8 cellular contexts compared by ENCODE assay signal in the genomic region with DNA sequence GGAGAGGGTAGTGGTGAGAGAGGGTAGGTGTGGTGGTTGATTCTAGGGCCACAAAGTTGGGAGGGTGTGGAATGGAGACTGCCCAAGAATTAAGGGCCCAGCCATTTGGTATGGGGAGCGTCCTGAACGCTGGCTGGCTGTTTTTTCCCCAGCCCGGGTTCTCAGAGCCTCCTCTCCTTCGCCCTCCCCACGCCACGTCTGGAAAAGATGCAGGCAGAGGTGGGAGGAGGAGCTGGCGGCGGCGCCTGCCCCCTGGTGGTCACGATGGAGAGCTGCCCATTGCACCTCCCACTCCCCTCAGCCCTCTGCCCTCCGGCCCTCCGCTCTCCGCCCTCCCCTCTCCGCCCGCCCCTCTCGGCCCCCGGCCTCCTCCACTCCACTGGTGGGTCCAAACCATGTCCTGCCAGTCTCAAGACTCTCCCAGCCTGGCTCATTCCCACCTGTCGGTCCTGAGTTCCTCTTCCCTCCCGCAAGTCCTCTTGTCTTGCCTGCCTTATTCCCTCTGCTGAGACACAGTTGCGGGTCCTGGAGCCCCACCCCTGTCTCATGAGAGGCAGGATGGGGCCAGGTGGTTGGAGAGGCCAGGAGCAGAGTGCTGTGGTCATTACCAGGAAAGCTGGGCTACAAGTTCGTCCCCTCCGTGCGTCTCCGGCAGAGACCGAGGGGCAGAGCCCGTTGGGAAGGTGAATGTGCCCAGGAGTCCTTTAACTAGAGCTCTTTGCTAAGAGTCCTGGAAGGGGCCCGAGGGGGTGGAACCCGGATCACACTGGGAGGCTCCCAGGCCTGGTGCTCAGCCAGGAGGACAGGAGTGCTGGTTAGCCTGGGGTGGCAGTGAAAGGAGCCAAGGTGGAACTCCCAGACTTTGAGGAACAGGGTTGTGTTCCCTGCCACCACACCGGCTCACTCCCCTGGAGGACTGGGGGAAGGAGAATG. TPM values are rescaled to one million over a fixed set of nuclear protein-coding genes. Genes with fewer than 3 reads are reported as not detected.
DNase-seq lines count a peak whose midpoint lies in the region; ATAC-seq and TF ChIP-seq lines count a peak whose summit lies in the region.

No MANE protein-coding gene starts in this region.

- H3K4me3 Mint-ChIP-seq in CD4-positive, CD25-positive, alpha-beta regulatory T cell, result no peak overlapping the region

- no peaks in the 10 kb centered on the region for H3K36me3 Mint-ChIP-seq in CD4-positive, CD25-positive, alpha-beta regulatory T cell

- H3K9me3 ChIP-seq in CD4-positive, CD25-positive, alpha-beta regulatory T cell (ENCODE audit: control insufficient read depth in 2 of 2, low read length in 2 of 2), result no peaks in the 10 kb centered on the region
- no peaks in the 10 kb centered on the region for H3K9me3 ChIP-seq in duodenal mucosa (ENCODE audit: control insufficient read depth in 1 of 2, low read length in 2 of 2)

- intact Hi-C loops in lower leg skin (cut with DNase I; ENCODE audit: low total_unique reads), result loop anchor here (5.0 kb wide), 1 partner anchor 262 kb away; no protein-coding TSS in a partner anchor

- H3K27me3 Mint-ChIP-seq in CD4-positive, CD25-positive, alpha-beta regulatory T cell, result peaks cover 14% of the 10 kb centered on the region

- peak; percentile 53 to 68 for ATAC-seq in CD4-positive, CD25-positive, alpha-beta regulatory T cell (ENCODE audit: low read depth in 2 of 2)
- ATAC-seq in HG02759 (IDR thresholded peaks at IDR 0.05; ENCODE audit: unreplicated experiment), result peak; percentile 71
- no peak for ATAC-seq in GM21381 (IDR thresholded peaks at IDR 0.05; ENCODE audit: unreplicated experiment)

- no peaks in the 10 kb centered on the region for H3K27me3 ChIP-seq in CD4-positive, CD25-positive, alpha-beta regulatory T cell (ENCODE audit: control insufficient read depth, insufficient read depth, low read length)
- H3K27me3 ChIP-seq in duodenal mucosa (ENCODE audit: control insufficient read depth in 1 of 2, insufficient read depth in 2 of 2, low read length in 2 of 2), result no peaks in the 10 kb centered on the region

- H3K27ac ChIP-seq in CD4-positive, CD25-positive, alpha-beta regulatory T cell (ENCODE audit: insufficient read depth, low read length, poor library complexity, severe bottlenecking), result no peak overlapping the region
- peak overlapping the region; percentile 22 for H3K27ac ChIP-seq in duodenal mucosa (ENCODE audit: low read depth, low read length)

- H3K36me3 ChIP-seq in CD4-positive, CD25-positive, alpha-beta regulatory T cell (ENCODE audit: control insufficient read depth, insufficient read depth, low read length), result no peaks in the 10 kb centered on the region
- H3K36me3 ChIP-seq in duodenal mucosa (ENCODE audit: control insufficient read depth in 1 of 2, insufficient read depth in 2 of 2, low read length in 2 of 2), result peaks cover 8 to 24% of the 10 kb centered on the region in 2 donors

- H3K27ac Mint-ChIP-seq in CD4-positive, CD25-positive, alpha-beta regulatory T cell, result no peak overlapping the region

- no peaks in the 10 kb centered on the region for H3K9me3 Mint-ChIP-seq in CD4-positive, CD25-positive, alpha-beta regulatory T cell

- DNase-seq in CD4-positive, CD25-positive, alpha-beta regulatory T cell, result peak; percentile 34 to 59 (median 42)
- DNase-seq in NCI-H510A treated with DMSO at 0.1 percent for 48 hours (lab: John Stamatoyannopoulos, UW), result peak; percentile 75
- DNase-seq in activated CD4-positive, alpha-beta T cell treated with anti-CD3 and anti-CD28 coated beads, Interleukin-2, amount 50 U/mL, for 48 hours, result peak; percentile 61 to 70
- peak; percentile 65 to 94 for DNase-seq in lower leg skin (ENCODE audit: low spot score in 2 of 2)
- peak; percentile 42 to 53 for DNase-seq in stimulated activated CD4-positive, alpha-beta T cell treated with anti-CD3 and anti-CD28 coated beads, Interleukin-4, amount 100 ng/mL, for 48 hours (ENCODE audit: low read depth in 2 of 2)

- 17 to 18% methylated on average over 29 of the region's 29 CpGs for WGBS in lower leg skin, 2 donors

- peak overlapping the region; percentile 44 to 59 for H3K9ac ChIP-seq in duodenal mucosa (ENCODE audit: low read depth in 1 of 2, low read length in 2 of 2)

- H3K4me1 Mint-ChIP-seq in CD4-positive, CD25-positive, alpha-beta regulatory T cell, result peaks cover 0 to 8% (median 4%) of the 10 kb centered on the region in 4 donors

- H3K4me1 ChIP-seq in CD4-positive, CD25-positive, alpha-beta regulatory T cell (ENCODE audit: control insufficient read depth, insufficient read depth, low read length, poor library complexity, severe bottlenecking), result no peaks in the 10 kb centered on the region
- H3K4me1 ChIP-seq in duodenal mucosa (ENCODE audit: control insufficient read depth in 1 of 2, insufficient read depth in 2 of 2, low read length in 2 of 2), result peaks cover 3 to 10% of the 10 kb centered on the region in 2 donors

- H3K4me3 ChIP-seq in CD4-positive, CD25-positive, alpha-beta regulatory T cell (ENCODE audit: low read depth, low read length), result no peak overlapping the region
- H3K4me3 ChIP-seq in duodenal mucosa (ENCODE audit: low read depth in 1 of 2, low read length in 2 of 2) (peak overlapping the region; percentile 59 to 62), lower leg skin (ENCODE audit: low read depth, poor library complexity, severe bottlenecking) (no peak overlapping the region)

- peak in 1 of 3 donors; percentile 87 for TF ChIP-seq CTCF in lower leg skin (IDR thresholded peaks at IDR 0.05)

- TF ChIP-seq POLR2A in lower leg skin (IDR thresholded peaks at IDR 0.05), result no peak

RNA-seq across cellular contexts. Expression of gene ETNK2, which starts 22.6 kb away (rescaled TPM):
- 3.0 TPM for total RNA-seq in CD4-positive, CD25-positive, alpha-beta regulatory T cell
- 1 to 10 TPM in 2 of 4 donors, under 1 TPM in 2; 0.55 to 1.7 (median 1.1) TPM for polyA plus RNA-seq in CD4-positive, CD25-positive, alpha-beta regulatory T cell
- total RNA-seq in lower leg skin, result 10 to 100 TPM; 21.5 to 53.8 (median 42.6) TPM

RNA-seq across cellular contexts. Expression of gene REN, which starts 36.9 kb away (rescaled TPM):
- total RNA-seq in CD4-positive, CD25-positive, alpha-beta regulatory T cell, result not detected
- polyA plus RNA-seq in CD4-positive, CD25-positive, alpha-beta regulatory T cell, result not detected
- total RNA-seq in lower leg skin, result under 1 TPM in 2 of 4 donors, not detected in 2; 0.17 to 0.26 TPM

RNA-seq across cellular contexts. Expression of gene SOX13, which starts 56.3 kb away (rescaled TPM):
- total RNA-seq in CD4-positive, CD25-positive, alpha-beta regulatory T cell, result 0.47 TPM
- not detected for polyA plus RNA-seq in CD4-positive, CD25-positive, alpha-beta regulatory T cell
- total RNA-seq in lower leg skin, result 10 to 100 TPM in 2 of 4 donors, 1 to 10 TPM in 2; 7.2 to 32.2 (median 16.8) TPM

Comparison
In these comparisons a context has a peak if more than half of its experiments do, and no peak if none do; other contexts are left out.
1. H3K4me3 ChIP-seq: peak in duodenal mucosa (2 of 2); none in CD4-positive, CD25-positive, alpha-beta regulatory T cell (single experiment) and lower leg skin (single experiment).
2. Peak in every context shown above with its lines, with median percentiles within 50 percentile points of each other: DNase-seq.